In genomic region chr9:75918909-75919308, GRCh38 we compare ENCODE assay signal across 26 cellular contexts.
"Had no signal": no experiment of that assay in that cellular context is flagged by ENCODE, and none has a peak within 500 bp of the region (broad histone marks: within the 10 kb centered on the region; RNA-seq: fewer than 3 reads in every experiment).

No MANE protein-coding gene starts in this region.

- H3K9me3 ChIP-seq: mucosa of descending colon, ovary, right atrium auricular region, right lobe of liver, tibial nerve, uterus had no signal

- H3K9me3 Mint-ChIP-seq: immature natural killer cell; natural killer cell treated with Interleukin-12 subunit alpha and Interleukin-12 subunit beta and Interleukin-15 and Interleukin-18, amount 100 ng/mL, for 72 hours had no signal

- H3K27me3 ChIP-seq: ovary, right atrium auricular region, right lobe of liver, tibial nerve, uterus had no signal

- H3K4me1 ChIP-seq: left ventricle myocardium inferior, right atrium auricular region, right lobe of liver, uterus had no signal

- H3K27me3 Mint-ChIP-seq: memory B cell; naive thymus-derived CD4-positive, alpha-beta T cell; progenitor cell of endocrine pancreas; stimulated activated memory B cell treated with anti-CD40 and anti-IgM and Interleukin-4, amounts not matched to agents 10 μg/mL and 1 μg/mL and 100 μg/mL, for 72 hours; stimulated activated naive CD8-positive, alpha-beta T cell treated with anti-CD3 and anti-CD28 coated beads, Interleukin-15, amount 100 ng/mL, for 72 hours; type B pancreatic cell had no signal

- DNase-seq: hypothalamus; immature natural killer cell; kidney; left colon; left ventricle myocardium inferior; midbrain; mucosa of descending colon; naive thymus-derived CD4-positive, alpha-beta T cell; ovary; right lobe of liver; stimulated activated CD4-positive, alpha-beta T cell treated with anti-CD3 and anti-CD28 coated beads, Interleukin-2, amount 100 ng/mL, for 48 hours; stimulated activated CD4-positive, alpha-beta T cell treated with anti-CD3 and anti-CD28 coated beads, Interleukin-4, amount 100 ng/mL, for 4 hours; stimulated activated CD8-positive, alpha-beta memory T cell treated with anti-CD3 and anti-CD28 coated beads, Interleukin-4, amount 100 ng/mL, for 48 hours; stimulated activated naive CD4-positive, alpha-beta T cell treated with Interleukin-2 at 50 U/mL for 16 hours; stimulated activated naive CD8-positive, alpha-beta T cell treated with anti-CD3 and anti-CD28 coated beads, Interleukin-15, amount 100 ng/mL, for 72 hours; substantia nigra; uterus had no signal

- ATAC-seq: naive thymus-derived CD4-positive, alpha-beta T cell; natural killer cell treated with Interleukin-12 subunit alpha and Interleukin-12 subunit beta and Interleukin-15 and Interleukin-18, amount 100 ng/mL, for 72 hours; stimulated activated memory B cell treated with anti-CD40 and anti-IgM and Interleukin-4, amounts not matched to agents 10 μg/mL and 1 μg/mL and 100 μg/mL, for 72 hours had no signal

- H3K4me3 Mint-ChIP-seq: immature natural killer cell; memory B cell; naive thymus-derived CD4-positive, alpha-beta T cell; natural killer cell treated with Interleukin-12 subunit alpha and Interleukin-12 subunit beta and Interleukin-15 and Interleukin-18, amount 100 ng/mL, for 72 hours; stimulated activated memory B cell treated with anti-CD40 and anti-IgM and Interleukin-4, amounts not matched to agents 10 μg/mL and 1 μg/mL and 100 μg/mL, for 72 hours; stimulated activated naive CD8-positive, alpha-beta T cell treated with anti-CD3 and anti-CD28 coated beads, Interleukin-15, amount 100 ng/mL, for 72 hours; type B pancreatic cell had no signal

- H3K27ac ChIP-seq: left ventricle myocardium inferior, ovary, right atrium auricular region, right lobe of liver, tibial nerve, uterus had no signal

- H3K4me1 Mint-ChIP-seq: memory B cell; stimulated activated memory B cell treated with anti-CD40 and anti-IgM and Interleukin-4, amounts not matched to agents 10 μg/mL and 1 μg/mL and 100 μg/mL, for 72 hours had no signal

- H3K4me3 ChIP-seq: left ventricle myocardium inferior, lung, mucosa of descending colon, ovary, right atrium auricular region, right lobe of liver, smooth muscle cell, tibial nerve, uterus had no signal

- H3K4me2 ChIP-seq: smooth muscle cell had no signal

- H3K27ac Mint-ChIP-seq: immature natural killer cell; memory B cell; naive thymus-derived CD4-positive, alpha-beta T cell; natural killer cell treated with Interleukin-12 subunit alpha and Interleukin-12 subunit beta and Interleukin-15 and Interleukin-18, amount 100 ng/mL, for 72 hours; progenitor cell of endocrine pancreas; stimulated activated memory B cell treated with anti-CD40 and anti-IgM and Interleukin-4, amounts not matched to agents 10 μg/mL and 1 μg/mL and 100 μg/mL, for 72 hours; stimulated activated naive CD8-positive, alpha-beta T cell treated with anti-CD3 and anti-CD28 coated beads, Interleukin-15, amount 100 ng/mL, for 72 hours; type B pancreatic cell had no signal

- H3K36me3 Mint-ChIP-seq: immature natural killer cell; memory B cell; natural killer cell treated with Interleukin-12 subunit alpha and Interleukin-12 subunit beta and Interleukin-15 and Interleukin-18, amount 100 ng/mL, for 72 hours; stimulated activated memory B cell treated with anti-CD40 and anti-IgM and Interleukin-4, amounts not matched to agents 10 μg/mL and 1 μg/mL and 100 μg/mL, for 72 hours had no signal

- H3K36me3 ChIP-seq: left ventricle myocardium inferior, ovary, right atrium auricular region, right lobe of liver, tibial nerve, uterus had no signal
